12 cellular contexts compared by ENCODE assay signal in genomic region chr2:28160986-28161425, GRCh38.
DNase-seq lines count a peak whose midpoint lies in the region; ATAC-seq and TF ChIP-seq lines count a peak whose summit lies in the region.
"Had no signal": no experiment of that assay in that cellular context is flagged by ENCODE, and none has a peak within 500 bp of the region (broad histone marks: within the 10 kb centered on the region; RNA-seq: fewer than 3 reads in every experiment).

No MANE protein-coding gene starts in this region.

- CTCF ChIA-PET in A673 (lab: Charles Lee) = no interaction called here

- intact Hi-C loops in A673 (cut with micrococcal nuclease; ENCODE audit: unreplicated experiment) = no loop called here

- H3K36me3 ChIP-seq in A673 (ENCODE audit: insufficient read depth, low read length, poor library complexity, severe bottlenecking) = no peaks in the 10 kb centered on the region

- peaks cover 5% of the 10 kb centered on the region for H3K4me1 Mint-ChIP-seq in stimulated activated effector memory CD8-positive, alpha-beta T cell treated with anti-CD3 and anti-CD28 coated beads, Interleukin-12 subunit alpha, Interleukin-12 subunit beta, amount 100 ng/mL, for 72 hours

- POLR2A ChIA-PET in A673 (lab: Charles Lee; ENCODE audit: low non-redundant PET) = no interaction called here

- H3K4me3 Mint-ChIP-seq in stimulated activated effector memory CD8-positive, alpha-beta T cell treated with anti-CD3 and anti-CD28 coated beads, Interleukin-12 subunit alpha, Interleukin-12 subunit beta, amount 100 ng/mL, for 72 hours = no peak overlapping the region

- H3K9me3 Mint-ChIP-seq in stimulated activated effector memory CD8-positive, alpha-beta T cell treated with anti-CD3 and anti-CD28 coated beads, Interleukin-12 subunit alpha, Interleukin-12 subunit beta, amount 100 ng/mL, for 72 hours = peaks cover 2% of the 10 kb centered on the region

- no peak overlapping the region for H3K27ac Mint-ChIP-seq in stimulated activated effector memory CD8-positive, alpha-beta T cell treated with anti-CD3 and anti-CD28 coated beads, Interleukin-12 subunit alpha, Interleukin-12 subunit beta, amount 100 ng/mL, for 72 hours

- no peaks in the 10 kb centered on the region for H3K4me1 ChIP-seq in A673 (ENCODE audit: insufficient read depth, low read length, poor library complexity, severe bottlenecking)

- no peak for TF ChIP-seq RAD21 in Ishikawa (IDR thresholded peaks at IDR 0.05; ENCODE audit: low read depth)

- H3K36me3 Mint-ChIP-seq in stimulated activated effector memory CD8-positive, alpha-beta T cell treated with anti-CD3 and anti-CD28 coated beads, Interleukin-12 subunit alpha, Interleukin-12 subunit beta, amount 100 ng/mL, for 72 hours = peaks cover 21% of the 10 kb centered on the region

- TF ChIP-seq CTCF in A673 (conservative IDR thresholded peaks at IDR 0.05; ENCODE audit: low read depth, low read length) = no peak
- TF ChIP-seq CTCF in choroid plexus epithelial cell (conservative IDR thresholded peaks at IDR 0.05; ENCODE audit: low read depth, low read length) = no peak

- ATAC-seq in stimulated activated effector memory CD8-positive, alpha-beta T cell treated with anti-CD3 and anti-CD28 coated beads, Interleukin-12 subunit alpha, Interleukin-12 subunit beta, amount 100 ng/mL, for 72 hours = no peak

- H3K27me3 ChIP-seq in A673 (replicated peaks; ENCODE audit: insufficient read depth, low read depth, low read length, poor library complexity) = no peaks in the 10 kb centered on the region

- no TSS peak for BruUV-seq in A673 (replicated peaks; lab: Mats Ljungman, UMichigan)

- TF ChIP-seq EP300 in Ishikawa (IDR thresholded peaks at IDR 0.05; ENCODE audit: borderline replicate concordance) = peak; percentile 15; the same call in 1 of the 2 replicates

- peak; percentile 28 for DNase-seq in A673 (ENCODE audit: low spot score)
- peak; percentile 70 for DNase-seq in choroid plexus epithelial cell (ENCODE audit: low read depth)
- peak; percentile 92 for DNase-seq in myocyte (ENCODE audit: low read depth)
- DNase-seq in inferior parietal cortex (ENCODE audit: extremely low spot score) = no peak
- DNase-seq in NCI-H510A treated with DMSO at 0.1 percent for 48 hours (lab: John Stamatoyannopoulos, UW) = no peak
- no peak for DNase-seq in stimulated activated effector memory CD8-positive, alpha-beta T cell treated with anti-CD3 and anti-CD28 coated beads, Interleukin-12 subunit alpha, Interleukin-12 subunit beta, amount 100 ng/mL, for 72 hours (ENCODE audit: low spot score in 2 of 2)
- no peak for DNase-seq in HuH-7 (ENCODE audit: low spot score)
- DNase-seq: aorta, erythroblast, KG1, NCI-H2171 had no signal

- H3K9me3 ChIP-seq in A673 (ENCODE audit: low read depth, low read length, poor library complexity, severe bottlenecking) = peaks cover 2% of the 10 kb centered on the region

- H3K27ac ChIP-seq in A673 (ENCODE audit: low read depth, low read length, poor library complexity, severe bottlenecking) = no peak overlapping the region

- H3K4me3 ChIP-seq in A673 (ENCODE audit: low read depth, low read length, poor library complexity, severe bottlenecking) (no peak overlapping the region), choroid plexus epithelial cell (ENCODE audit: low read depth, low read length) (no peak overlapping the region)

TF ChIP-seq in Ishikawa, 13 proteins besides CTCF, POLR2A, EP300 and RAD21:
- TF ChIP-seq CEBPB (IDR thresholded peaks at IDR 0.05) (0 out of 2 replicates have a peak, but pooled peaks have one; percentile 53), REST (IDR thresholded peaks at IDR 0.05; ENCODE audit: low read depth) (no peak), FOXM1 (IDR thresholded peaks at IDR 0.05; ENCODE audit: borderline replicate concordance, low read depth) (0 out of 2 replicates have a peak, but pooled peaks have one; percentile 18), EGR1 (IDR thresholded peaks at IDR 0.05) (no peak), TEAD4 (IDR thresholded peaks at IDR 0.05) (peak; percentile 61), MAX (IDR thresholded peaks at IDR 0.05) (peak; percentile 28; the same call in 1 of the 2 replicates), NFIC (IDR thresholded peaks at IDR 0.05) (no peak), CREB1 (IDR thresholded peaks at IDR 0.05; ENCODE audit: low read depth) (no peak), TCF12 (IDR thresholded peaks at IDR 0.05; ENCODE audit: low read depth) (no peak)

Comparison
In these comparisons a context has a peak if more than half of its experiments do, and no peak if none do; other contexts are left out.
1. DNase-seq: peak in A673 (single experiment), choroid plexus epithelial cell (single experiment) and myocyte (single experiment); none in inferior parietal cortex (single experiment), NCI-H510A treated with DMSO at 0.1 percent for 48 hours (single experiment), stimulated activated effector memory CD8-positive, alpha-beta T cell treated with anti-CD3 and anti-CD28 coated beads, Interleukin-12 subunit alpha, Interleukin-12 subunit beta, amount 100 ng/mL, for 72 hours (0 of 2) and HuH-7 (single experiment).